In the genomic region with DNA sequence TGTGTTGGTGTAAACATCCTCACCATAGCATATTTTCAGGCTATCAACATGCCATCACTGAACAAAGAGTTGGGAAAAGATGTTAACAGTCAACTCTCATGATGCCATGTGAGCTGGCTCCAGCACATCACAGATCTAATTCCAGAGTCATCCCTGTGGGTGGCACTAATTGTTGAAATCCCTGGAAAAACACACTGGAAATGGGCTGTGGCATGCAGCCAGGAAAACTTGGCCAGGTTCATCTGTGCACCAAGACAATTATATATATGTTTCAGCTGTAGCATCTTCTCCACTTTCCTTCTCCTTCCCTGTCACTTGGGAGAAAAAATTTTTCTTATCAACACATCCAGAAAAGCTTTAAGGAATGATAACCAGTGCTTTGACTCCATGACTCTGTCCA, we compare ENCODE assay signal across 23 cellular contexts.
"Had no signal": no experiment of that assay in that cellular context is flagged by ENCODE, and none has a peak within 500 bp of the region (broad histone marks: within the 10 kb centered on the region; RNA-seq: fewer than 3 reads in every experiment).

No MANE protein-coding gene starts in this region.

- H3K9me3 ChIP-seq: MG63, SK-N-SH had no signal

- H3K27me3 ChIP-seq: MG63 had no signal

- H3K4me3 ChIP-seq: MG63 had no signal

- H3K36me3 ChIP-seq: MG63 had no signal

- DNase-seq: IMR-90, Karpas-422, KG1, MG63, NCI-H1092, NCI-H1105 treated with DMSO at 0.1 percent for 48 hours, NCI-H1417 treated with DMSO at 0.1 percent for 48 hours, NCI-H146, NCI-H1694 treated with DMSO at 0.1 percent for 48 hours, NCI-H1930, NCI-H2081, NCI-H2107, NCI-H446, NCI-H510A, NCI-H524 treated with DMSO at 0.1 percent for 48 hours, NCI-H82, Right ventricle myocardium superior, RPMI8226, SIG-M5, SK-N-SH, SW 1271, T-cell had no signal

- ATAC-seq: HepG2, T-cell had no signal
